In the genomic region with DNA sequence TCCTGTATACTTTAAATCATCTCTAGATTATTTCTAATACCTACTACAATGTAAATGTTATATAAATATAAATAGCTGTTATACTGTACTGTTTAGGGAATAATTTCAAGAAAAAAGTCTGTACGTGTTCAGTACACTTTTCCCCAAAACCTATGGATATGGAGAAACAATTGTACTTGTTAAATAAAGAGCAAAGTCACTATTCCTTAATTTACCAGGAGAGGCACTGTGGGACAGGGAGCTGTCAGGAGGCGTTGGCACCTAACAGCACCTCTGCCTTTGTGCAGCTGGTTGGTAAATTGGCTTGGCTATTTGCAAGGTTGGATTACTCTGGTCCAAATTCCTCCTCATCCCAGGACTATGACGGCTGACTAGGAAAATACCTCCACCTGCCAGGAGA, we compare ENCODE assay signal across 12 cellular contexts. TPM values are rescaled to one million over a fixed set of nuclear protein-coding genes. Genes with fewer than 3 reads are reported as not detected.
DNase-seq lines count a peak whose midpoint lies in the region; ATAC-seq, FAIRE-seq and TF ChIP-seq lines count a peak whose summit lies in the region.
"Had no signal": no experiment of that assay in that cellular context is flagged by ENCODE, and none has a peak within 500 bp of the region (broad histone marks: within the 10 kb centered on the region; RNA-seq: fewer than 3 reads in every experiment).

No MANE protein-coding gene starts in this region.

- POLR2A ChIA-PET in CD8-positive, alpha-beta T cell (lab: Charles Lee): no interaction called here

- H3K36me3 Mint-ChIP-seq in CD8-positive, alpha-beta T cell: no peaks in the 10 kb centered on the region
- H3K36me3 Mint-ChIP-seq: activated naive CD4-positive, alpha-beta T cell treated with anti-CD3 and anti-CD28 coated beads, Interleukin-2, amount 50 U/mL, for 24 hours had no signal

- H3K4me3 ChIP-seq in CD8-positive, alpha-beta T cell (ENCODE audit: low read depth, low read length): no peak overlapping the region
- H3K4me3 ChIP-seq in upper lobe of left lung: no peak overlapping the region

- H3K27ac Mint-ChIP-seq in CD8-positive, alpha-beta T cell: no peak overlapping the region
- H3K27ac Mint-ChIP-seq: activated naive CD4-positive, alpha-beta T cell treated with anti-CD3 and anti-CD28 coated beads, Interleukin-2, amount 50 U/mL, for 24 hours had no signal

- peaks cover 15% of the 10 kb centered on the region for H3K27me3 Mint-ChIP-seq in CD8-positive, alpha-beta T cell (ENCODE audit: low read depth)
- H3K27me3 Mint-ChIP-seq: activated naive CD4-positive, alpha-beta T cell treated with anti-CD3 and anti-CD28 coated beads, Interleukin-2, amount 50 U/mL, for 24 hours had no signal

- FAIRE-seq in HTR-8/SVneo (lab: Jason Lieb, UNC) (peak; percentile 86), TTC549 (lab: Jason Lieb, UNC) (peak; percentile 20)
- FAIRE-seq: kidney had no signal

- DNase-seq in DMS53 (lab: John Stamatoyannopoulos, UW) (peak; percentile 75), HTR-8/SVneo (ENCODE audit: insufficient read length, low spot score) (no peak), kidney tubule cell (ENCODE audit: low spot score) (peak; percentile 28), upper lobe of left lung (no peak)
- DNase-seq in CD8-positive, alpha-beta T cell: no peak
- DNase-seq: effector memory CD4-positive, alpha-beta T cell; kidney had no signal

- no peaks in the 10 kb centered on the region for H3K27me3 ChIP-seq in CD8-positive, alpha-beta T cell (ENCODE audit: insufficient read depth, low read length)
- H3K27me3 ChIP-seq in upper lobe of left lung: no peaks in the 10 kb centered on the region

- no peaks in the 10 kb centered on the region for H3K36me3 ChIP-seq in CD8-positive, alpha-beta T cell (ENCODE audit: insufficient read depth, low read length)
- H3K36me3 ChIP-seq in upper lobe of left lung: no peaks in the 10 kb centered on the region

- H3K4me1 Mint-ChIP-seq in CD8-positive, alpha-beta T cell (ENCODE audit: low read depth): no peaks in the 10 kb centered on the region
- H3K4me1 Mint-ChIP-seq: activated naive CD4-positive, alpha-beta T cell treated with anti-CD3 and anti-CD28 coated beads, Interleukin-2, amount 50 U/mL, for 24 hours had no signal

- no peak overlapping the region for H3K4me3 Mint-ChIP-seq in CD8-positive, alpha-beta T cell
- H3K4me3 Mint-ChIP-seq: activated naive CD4-positive, alpha-beta T cell treated with anti-CD3 and anti-CD28 coated beads, Interleukin-2, amount 50 U/mL, for 24 hours had no signal

- WGBS in upper lobe of left lung, 2 donors: 54 to 65% methylated on average over 2 to 3 of the region's 3 CpGs

- no peak for ATAC-seq in CD8-positive, alpha-beta T cell
- ATAC-seq in GM18909 (IDR thresholded peaks at IDR 0.05; ENCODE audit: poor library complexity, unreplicated experiment): no peak
- ATAC-seq in HG03439 (IDR thresholded peaks at IDR 0.05; ENCODE audit: unreplicated experiment): no peak
- no peak for ATAC-seq in upper lobe of left lung (ENCODE audit: low FRiP score in 2 of 2)

- TF ChIP-seq EP300 in upper lobe of left lung (IDR thresholded peaks at IDR 0.05): no peak

- no peak for TF ChIP-seq POLR2A in upper lobe of left lung (IDR thresholded peaks at IDR 0.05)

- H3K27ac ChIP-seq in CD8-positive, alpha-beta T cell (ENCODE audit: low read depth, low read length): no peak overlapping the region
- no peak overlapping the region for H3K27ac ChIP-seq in upper lobe of left lung

- H3K9me3 Mint-ChIP-seq in CD8-positive, alpha-beta T cell: no peaks in the 10 kb centered on the region
- H3K9me3 Mint-ChIP-seq: activated naive CD4-positive, alpha-beta T cell treated with anti-CD3 and anti-CD28 coated beads, Interleukin-2, amount 50 U/mL, for 24 hours had no signal

- no peaks in the 10 kb centered on the region for H3K9me3 ChIP-seq in CD8-positive, alpha-beta T cell (ENCODE audit: low read length)
- no peaks in the 10 kb centered on the region for H3K9me3 ChIP-seq in upper lobe of left lung

- intact Hi-C loops in CD8-positive, alpha-beta T cell (cut with DNase I, micrococcal nuclease): no loop called here

- H3K4me1 ChIP-seq in CD8-positive, alpha-beta T cell (ENCODE audit: insufficient read depth, low read length): no peaks in the 10 kb centered on the region
- H3K4me1 ChIP-seq in upper lobe of left lung: no peaks in the 10 kb centered on the region

- TF ChIP-seq CTCF in CD8-positive, alpha-beta T cell (IDR thresholded peaks at IDR 0.05): no peak
- TF ChIP-seq CTCF in upper lobe of left lung (IDR thresholded peaks at IDR 0.05): no peak

- CTCF ChIA-PET in CD8-positive, alpha-beta T cell (lab: Charles Lee): interaction anchor here (0.8 to 1.3 kb wide), 2 partner anchors 19 to 172 kb away, joined by 3 read pairs; no protein-coding TSS in a partner anchor

RNA-seq across cellular contexts. Expression of a gene that starts 28.0 kb away (rescaled TPM):
- total RNA-seq in CD8-positive, alpha-beta T cell: not detected
- total RNA-seq in upper lobe of left lung: not detected
- total RNA-seq: kidney had no signal

RNA-seq across cellular contexts. Expression of a gene that starts 32.6 kb away (rescaled TPM):
- total RNA-seq in CD8-positive, alpha-beta T cell: not detected
- total RNA-seq in upper lobe of left lung: not detected
- total RNA-seq: Daoy, kidney had no signal

Comparison
In these comparisons a context has a peak if more than half of its experiments do, and no peak if none do; other contexts are left out.
1. DNase-seq: peak in DMS53 (single experiment) and kidney tubule cell (single experiment); none in HTR-8/SVneo (single experiment), CD8-positive, alpha-beta T cell (0 of 7) and upper lobe of left lung (0 of 2).